ENCODE assay signal across 8 cellular contexts in the genomic region with DNA sequence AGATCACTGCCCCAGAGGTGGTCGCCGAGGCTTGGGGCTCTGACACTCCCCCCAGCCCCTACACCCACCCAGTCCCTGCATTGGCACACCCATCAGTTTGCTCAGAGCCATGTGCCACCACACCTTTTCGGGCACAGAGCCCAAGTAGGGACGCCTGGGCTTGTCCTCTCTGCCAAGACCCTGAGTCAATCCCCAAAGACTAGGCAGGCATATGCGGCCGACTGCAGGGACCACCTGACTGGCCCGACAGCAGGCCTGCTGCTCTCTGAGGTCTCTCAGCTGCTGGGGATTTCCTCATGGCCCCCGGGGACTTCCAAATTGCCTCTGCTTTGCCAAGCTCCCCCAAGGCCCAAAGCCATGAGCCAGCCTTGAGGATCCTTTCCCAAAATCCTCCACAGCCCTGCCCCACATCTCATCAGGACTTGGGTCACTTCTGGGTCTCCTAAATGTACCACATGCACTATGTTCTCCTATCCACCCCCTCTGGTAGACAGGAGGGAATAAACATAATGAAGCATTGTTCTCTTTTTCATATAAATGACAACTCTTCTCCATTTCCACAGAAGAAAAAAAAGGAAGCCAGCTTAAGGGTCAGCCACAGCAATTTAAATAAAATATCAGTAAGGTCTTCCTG. TPM values are rescaled to one million over a fixed set of nuclear protein-coding genes. Genes with fewer than 3 reads are reported as not detected.
A peak's percentile ranks its signal among the peaks of the same experiment; 100 is the strongest.
DNase-seq lines count a peak whose midpoint lies in the region; ATAC-seq, FAIRE-seq and TF ChIP-seq lines count a peak whose summit lies in the region.

No MANE protein-coding gene starts in this region.

- H3K4me3 ChIP-seq in SJCRH30 (peak overlapping the region; percentile 51), rectal smooth muscle tissue (ENCODE audit: low read length) (peak overlapping the region; percentile 77)

- no peak for DNase-seq in GM12892 (ENCODE audit: insufficient read length)
- DNase-seq in SJCRH30 = peak; percentile 97
- DNase-seq in fibroblast of gingiva (ENCODE audit: low read depth) = peak; percentile 67
- DNase-seq in HK-2 (ENCODE audit: unreplicated experiment) = no peak
- DNase-seq in head of caudate nucleus = no peak

- TF ChIP-seq POLR2A in GM12892 (IDR thresholded peaks at IDR 0.05; ENCODE audit: low read depth, low read length) = no peak

- no peak for TF ChIP-seq CTCF in 22Rv1 (IDR thresholded peaks at IDR 0.05)

- H3K9ac ChIP-seq in rectal smooth muscle tissue (ENCODE audit: low read length) = peak overlapping the region; percentile 13

- H3K27ac ChIP-seq in 22Rv1 (peak overlapping the region; percentile 70), SJCRH30 (peak overlapping the region; percentile 74), rectal smooth muscle tissue (ENCODE audit: low read depth, low read length) (peak overlapping the region; percentile 75)

- H3K27me3 ChIP-seq in SJCRH30 = no peaks in the 10 kb centered on the region
- H3K27me3 ChIP-seq in rectal smooth muscle tissue (ENCODE audit: control insufficient read depth, insufficient read depth, low read length) = no peaks in the 10 kb centered on the region

- H3K9me3 ChIP-seq in SJCRH30 (replicated peaks) = no peaks in the 10 kb centered on the region

- peak; percentile 87 for FAIRE-seq in GM12892 (lab: Jason Lieb, UNC)

- intact Hi-C loops in head of caudate nucleus (cut with DNase I) = loop anchor here (5.0 to 10.0 kb wide), 4 partner anchors 33 to 415 kb away; a partner anchor contains a TSS

- H3K36me3 ChIP-seq in SJCRH30 (no peaks in the 10 kb centered on the region), rectal smooth muscle tissue (ENCODE audit: control insufficient read depth, insufficient read depth, low read length) (no peaks in the 10 kb centered on the region)

- no peak for ATAC-seq in HG03108 (IDR thresholded peaks at IDR 0.05; ENCODE audit: unreplicated experiment)

- H3K4me1 ChIP-seq in SJCRH30 (peaks cover 46% of the 10 kb centered on the region), rectal smooth muscle tissue (ENCODE audit: control insufficient read depth, insufficient read depth, low read length) (peaks cover 13% of the 10 kb centered on the region)

RNA-seq across cellular contexts. Expression of a gene that starts 30.6 kb away (rescaled TPM):
- 25.1 TPM for polyA plus RNA-seq in GM12892 (2012; ENCODE audit: missing spikeins)
- total RNA-seq in SJCRH30 (2014; rRNA removed; shearing (Covaris generic)) = 86.9 and 91.9 TPM in 2 replicates

Comparison
In these comparisons a context has a peak if more than half of its experiments do, and no peak if none do; other contexts are left out.
1. DNase-seq: peak in SJCRH30 (2 of 2) and fibroblast of gingiva (single experiment); none in GM12892 (single experiment), HK-2 (single experiment) and head of caudate nucleus (0 of 42).
2. Peak in every context shown above with its lines, with median percentiles within 50 percentile points of each other: H3K27ac ChIP-seq.